In the genomic region with DNA sequence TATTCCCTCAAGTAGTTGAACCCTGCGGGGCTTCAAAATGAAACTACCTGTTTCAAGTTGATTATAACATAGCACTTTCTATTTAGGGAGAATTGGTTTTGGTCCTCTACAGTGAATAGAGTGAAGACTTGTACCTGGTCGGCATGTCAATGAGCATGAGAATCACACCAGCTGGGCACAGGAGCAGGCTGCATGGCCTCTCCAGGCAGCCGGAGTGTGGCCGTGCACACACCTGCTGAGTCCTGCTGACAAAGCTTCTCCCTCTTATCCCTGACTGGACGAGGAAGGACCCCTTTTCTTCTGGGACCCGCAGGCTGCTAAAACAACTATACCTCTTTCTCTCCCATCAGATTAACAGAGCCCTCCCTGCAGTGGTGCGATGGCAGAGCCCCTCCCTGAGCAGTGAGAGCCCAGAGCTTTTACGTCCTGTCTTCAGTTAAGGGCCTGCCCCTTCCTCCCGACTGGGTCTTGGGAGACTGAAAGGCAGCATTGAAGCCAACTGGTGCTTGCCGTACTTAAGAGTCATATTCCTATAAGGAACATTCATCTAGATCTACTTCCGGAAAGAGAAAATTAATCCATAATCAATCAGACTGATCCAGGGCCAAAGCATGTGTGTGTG, we compare ENCODE assay signal across 26 cellular contexts.
"Had no signal": no experiment of that assay in that cellular context is flagged by ENCODE, and none has a peak within 500 bp of the region (broad histone marks: within the 10 kb centered on the region; RNA-seq: fewer than 3 reads in every experiment).

No MANE protein-coding gene starts in this region.

- H3K27me3 ChIP-seq: Peyer's patch had no signal

- DNase-seq: Kasumi-1; MM.1S; NCI-H1092 treated with DMSO at 0.1 percent for 48 hours; NCI-H1436 treated with DMSO at 0.1 percent for 48 hours; NCI-H1694; NCI-H187 treated with DMSO at 0.1 percent for 48 hours; NCI-H2029 treated with DMSO at 0.1 percent for 48 hours; NCI-H2171; NCI-H226; NCI-H446; NCI-H510A; NCI-H524 treated with DMSO at 0.1 percent for 48 hours; NCI-H69; NCI-H774; NK-92 treated with Interleukin-12 subunit alpha and Interleukin-12 subunit beta, amount 100 ng/mL, for 24 hours; PC-9; Peyer's patch; SHP77 treated with DMSO at 0.1 percent for 48 hours; SJCRH30 had no signal

- H3K4me3 Mint-ChIP-seq: IgD-negative memory B cell had no signal

- H3K9ac ChIP-seq: KMS-11 had no signal

- H3K27ac ChIP-seq: HL-60, KMS-11, PC-9, Peyer's patch, SJCRH30 had no signal

- H3K36me3 Mint-ChIP-seq: IgD-negative memory B cell had no signal

- H3K4me1 ChIP-seq: Peyer's patch, SJCRH30 had no signal

- H3K36me3 ChIP-seq: Peyer's patch, SJCRH30 had no signal

- H3K4me3 ChIP-seq: K562, PC-9, Peyer's patch, SJCRH30 had no signal

- H3K4me1 Mint-ChIP-seq: IgD-negative memory B cell had no signal

- H3K4me2 ChIP-seq: KMS-11, PC-9 had no signal

- ATAC-seq: K562, Right ventricle myocardium inferior, SK-N-SH treated with all-trans-retinoic acid at 6 μM for 48 hours had no signal

- H3K27ac Mint-ChIP-seq: IgD-negative memory B cell had no signal

- FAIRE-seq: HTR-8/SVneo, K562 had no signal

- H3K9me3 ChIP-seq: Peyer's patch, SJCRH30 had no signal

- H2AFZ ChIP-seq: PC-9 had no signal

- H3K9me3 Mint-ChIP-seq: IgD-negative memory B cell had no signal
